In the genomic region with DNA sequence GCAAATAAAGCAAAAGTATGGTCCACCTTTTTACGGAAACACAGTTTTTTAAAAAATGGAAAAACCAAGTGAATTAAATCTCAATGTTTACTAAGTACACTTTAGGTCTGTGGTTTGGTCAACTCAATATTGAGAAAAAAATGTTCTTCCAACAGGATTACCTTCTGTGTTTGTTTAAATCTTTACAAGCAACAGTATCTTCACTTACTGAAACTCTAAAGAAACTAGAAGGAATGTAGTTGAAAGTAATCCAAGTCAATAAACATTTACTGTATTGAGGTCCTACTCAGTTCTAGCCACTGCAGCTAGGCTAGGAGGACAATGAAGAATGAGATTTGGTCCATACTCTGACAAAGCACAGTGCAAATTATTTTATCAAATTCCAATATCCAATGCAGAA, we compare ENCODE assay signal across 17 cellular contexts.
DNase-seq lines count a peak whose midpoint lies in the region; ATAC-seq, FAIRE-seq and TF ChIP-seq lines count a peak whose summit lies in the region.
"Had no signal": no experiment of that assay in that cellular context is flagged by ENCODE, and none has a peak within 500 bp of the region (broad histone marks: within the 10 kb centered on the region; RNA-seq: fewer than 3 reads in every experiment).

No MANE protein-coding gene starts in this region.

- H3K27ac ChIP-seq in VCaP (peak overlapping the region; percentile 41), hepatocyte (no peak overlapping the region)
- H3K27ac ChIP-seq: A549, C4-2B had no signal

- FAIRE-seq in RCC 7860 (lab: Jason Lieb, UNC) = no peak
- FAIRE-seq: A549 had no signal

- ATAC-seq in Right ventricle myocardium inferior = no peak
- ATAC-seq: A549 had no signal

- peak overlapping the region; percentile 4 for H3K4me2 ChIP-seq in hepatocyte
- H3K4me2 ChIP-seq: A549 had no signal

- 75% methylated on average over 1 of the region's 1 CpG for WGBS in hepatocyte (ENCODE audit: low lambda C conversion rate, missing lambda C conversion rate)

- no peaks in the 10 kb centered on the region for H4K20me1 ChIP-seq in hepatocyte (ENCODE audit: insufficient read depth, poor library complexity, severe bottlenecking)

- no peak overlapping the region for H2AFZ ChIP-seq in hepatocyte

- no peaks in the 10 kb centered on the region for H3K27me3 ChIP-seq in hepatocyte

- peaks cover 12% of the 10 kb centered on the region for H3K79me2 ChIP-seq in hepatocyte

- H3K9me2 ChIP-seq in hepatocyte (replicated peaks; ENCODE audit: insufficient read depth) = no peaks in the 10 kb centered on the region

- no peaks in the 10 kb centered on the region for H3K9me3 ChIP-seq in hepatocyte (ENCODE audit: low read depth)
- H3K9me3 ChIP-seq: A549 had no signal

- intact Hi-C loops in Right ventricle myocardium inferior (cut with DNase I) = no loop called here

- H3K36me3 ChIP-seq in hepatocyte (replicated peaks; ENCODE audit: insufficient read depth, low read depth) = no peaks in the 10 kb centered on the region

- peak; percentile 75 for DNase-seq in LNCaP clone FGC (ENCODE audit: low read depth)
- no peak for DNase-seq in hepatocyte (ENCODE audit: low spot score)
- DNase-seq in RCC 7860 (ENCODE audit: low spot score) = no peak
- DNase-seq in Right ventricle myocardium inferior (ENCODE audit: missing footprints) = no peak
- no peak for DNase-seq in SK-N-DZ (ENCODE audit: low spot score)
- DNase-seq: AML-193; CD4-positive, alpha-beta T cell; DMS153; DMS79; GF-D8; GOT3; H9; IMR-90; KBM-7 had no signal

- H3K4me3 ChIP-seq in LNCaP clone FGC (ENCODE audit: low read depth, low read length) (no peak overlapping the region), hepatocyte (no peak overlapping the region)
- H3K4me3 ChIP-seq: A549 had no signal

- TF ChIP-seq CTCF in LNCaP clone FGC (IDR thresholded peaks at IDR 0.05; ENCODE audit: control insufficient read depth, extremely low read depth, insufficient read depth) (no peak), VCaP (conservative IDR thresholded peaks at IDR 0.05) (no peak), hepatocyte (IDR thresholded peaks at IDR 0.05; ENCODE audit: poor library complexity) (no peak)

- peaks cover 12% of the 10 kb centered on the region for H3K4me1 ChIP-seq in hepatocyte (ENCODE audit: insufficient read depth)
